ENCODE assay signal across 10 cellular contexts in genomic region chr11:2265396-2265795, GRCh38. TPM values are rescaled to one million over a fixed set of nuclear protein-coding genes. Genes with fewer than 3 reads are reported as not detected.
DNase-seq lines count a peak whose midpoint lies in the region; ATAC-seq lines count a peak whose summit lies in the region.
"Had no signal": no experiment of that assay in that cellular context is flagged by ENCODE, and none has a peak within 500 bp of the region (broad histone marks: within the 10 kb centered on the region; RNA-seq: fewer than 3 reads in every experiment).

No MANE protein-coding gene starts in this region.

- H3K36me3 Mint-ChIP-seq in CD8-positive, alpha-beta memory T cell = no peaks in the 10 kb centered on the region
- no peaks in the 10 kb centered on the region for H3K36me3 Mint-ChIP-seq in T-helper 17 cell (ENCODE audit: low read depth)

- peaks cover 22 to 30% (median 25%) of the 10 kb centered on the region in 3 donors for H3K4me1 Mint-ChIP-seq in CD8-positive, alpha-beta memory T cell
- peaks cover 19% of the 10 kb centered on the region for H3K4me1 Mint-ChIP-seq in T-helper 17 cell

- H3K9me3 ChIP-seq in CD8-positive, alpha-beta memory T cell (ENCODE audit: low read length) = no peaks in the 10 kb centered on the region
- no peaks in the 10 kb centered on the region for H3K9me3 ChIP-seq in T-helper 17 cell (ENCODE audit: control insufficient read depth, low read length, poor library complexity, severe bottlenecking)

- POLR2A ChIA-PET in CD8-positive, alpha-beta memory T cell (lab: Charles Lee) = no interaction called here

- peak overlapping the region; percentile 32 for H3K4me3 ChIP-seq in CD8-positive, alpha-beta memory T cell (ENCODE audit: low read length)

- H3K9me3 Mint-ChIP-seq in CD8-positive, alpha-beta memory T cell = no peaks in the 10 kb centered on the region

- no peak for DNase-seq in CD8-positive, alpha-beta memory T cell
- DNase-seq in T-helper 17 cell (no peak), mesenteric fat pad (ENCODE audit: low spot score) (peak; percentile 84), HPDE6-E6E7 (ENCODE audit: extremely low spot score) (no peak), DMS153 (lab: John Stamatoyannopoulos, UW) (no peak), COR-L47 (lab: John Stamatoyannopoulos, UW) (no peak)
- DNase-seq: NCI-H2081 had no signal

- H3K4me3 Mint-ChIP-seq in CD8-positive, alpha-beta memory T cell = peak overlapping the region; percentile 41 to 85 (median 74)
- H3K4me3 Mint-ChIP-seq in T-helper 17 cell = peak overlapping the region; percentile 80

- peaks cover 29% of the 10 kb centered on the region for H3K4me1 ChIP-seq in CD8-positive, alpha-beta memory T cell (ENCODE audit: insufficient read depth, low read length)

- H3K27ac ChIP-seq in CD8-positive, alpha-beta memory T cell (ENCODE audit: low read depth, low read length) = no peak overlapping the region

- peak; percentile 55 for ATAC-seq in GM21529 (IDR thresholded peaks at IDR 0.05; ENCODE audit: unreplicated experiment)
- ATAC-seq in T-helper 17 cell = peak; percentile 47
- ATAC-seq in GM19023 (IDR thresholded peaks at IDR 0.05; ENCODE audit: unreplicated experiment) = no peak

- peak overlapping the region; percentile 4 to 88 (median 74) for H3K27ac Mint-ChIP-seq in CD8-positive, alpha-beta memory T cell
- no peak overlapping the region for H3K27ac Mint-ChIP-seq in T-helper 17 cell

- H3K27me3 ChIP-seq in CD8-positive, alpha-beta memory T cell (ENCODE audit: insufficient read depth, low read length, poor library complexity, severe bottlenecking) = no peaks in the 10 kb centered on the region

- no peaks in the 10 kb centered on the region for H3K36me3 ChIP-seq in CD8-positive, alpha-beta memory T cell (ENCODE audit: insufficient read depth, low read length)

- CTCF ChIA-PET in CD8-positive, alpha-beta memory T cell (lab: Charles Lee) = interaction anchor here (1.1 kb wide), 1 partner anchor 39 kb away, joined by 3 read pairs; no protein-coding TSS in a partner anchor

- peaks cover 0 to 10% of the 10 kb centered on the region in 2 donors for H3K27me3 Mint-ChIP-seq in CD8-positive, alpha-beta memory T cell
- H3K27me3 Mint-ChIP-seq in T-helper 17 cell = peaks cover 10% of the 10 kb centered on the region

RNA-seq across cellular contexts. Expression of gene ASCL2, which starts 5.0 kb away (rescaled TPM):
- total RNA-seq in CD8-positive, alpha-beta memory T cell = under 1 TPM; 0.22 to 0.55 TPM
- 8.9 TPM for polyA plus RNA-seq in CD8-positive, alpha-beta memory T cell
- total RNA-seq in T-helper 17 cell (under 1 TPM in 1 of 2 donors, not detected in 1; 0.18 TPM), mesenteric fat pad (0.64 TPM)
- total RNA-seq: astrocyte had no signal

RNA-seq across cellular contexts. Expression of gene C11orf21, which starts 36.3 kb away (rescaled TPM):
- total RNA-seq in CD8-positive, alpha-beta memory T cell = 1 to 10 TPM; 8.8 to 9.4 TPM
- 30.1 TPM for polyA plus RNA-seq in CD8-positive, alpha-beta memory T cell
- total RNA-seq in T-helper 17 cell (10 to 100 TPM; 50.1 to 89.1 TPM), mesenteric fat pad (1.0 TPM)
- total RNA-seq: astrocyte had no signal

RNA-seq across cellular contexts. Expression of gene TSPAN32, which starts 36.4 kb away (rescaled TPM):
- total RNA-seq in CD8-positive, alpha-beta memory T cell = 1 to 10 TPM; 6.6 to 7.4 TPM
- 68.5 TPM for polyA plus RNA-seq in CD8-positive, alpha-beta memory T cell
- 10 to 100 TPM; 65.7 to 93.2 TPM for total RNA-seq in T-helper 17 cell
- total RNA-seq in mesenteric fat pad = 1.3 TPM
- total RNA-seq: astrocyte had no signal

Comparison
In these comparisons a context has a peak if more than half of its experiments do, and no peak if none do; other contexts are left out.
1. RNA of gene C11orf21, which starts 36.3 kb away (total RNA-seq): 50.1 to 89.1 TPM in T-helper 17 cell; 8.8 to 9.4 TPM in CD8-positive, alpha-beta memory T cell and 1.0 TPM in mesenteric fat pad (single experiment); every median in the first group is over 4 times any median in the second.
2. RNA of gene TSPAN32, which starts 36.4 kb away (total RNA-seq): 65.7 to 93.2 TPM in T-helper 17 cell; 6.6 to 7.4 TPM in CD8-positive, alpha-beta memory T cell and 1.3 TPM in mesenteric fat pad (single experiment); every median in the first group is over 4 times any median in the second.